Comparison of ENCODE assay signal across 18 cellular contexts in genomic region chr5:55902696-55903095, GRCh38. TPM values are rescaled to one million over a fixed set of nuclear protein-coding genes. Genes with fewer than 3 reads are reported as not detected.
A peak's percentile ranks its signal among the peaks of the same experiment; 100 is the strongest.
DNase-seq lines count a peak whose midpoint lies in the region; ATAC-seq and TF ChIP-seq lines count a peak whose summit lies in the region.
"Had no signal": no experiment of that assay in that cellular context is flagged by ENCODE, and none has a peak within 500 bp of the region (broad histone marks: within the 10 kb centered on the region; RNA-seq: fewer than 3 reads in every experiment).

No MANE protein-coding gene starts in this region.

- no peak for DNase-seq in activated T-cell treated with anti-CD3 and anti-CD28 coated beads, Interleukin-2, amount 50 U/mL, for 72 hours
- DNase-seq in activated T-cell treated with anti-CD3 and anti-CD28 coated beads, Interleukin-2, amount 50 U/mL, for 1 hour, result no peak
- DNase-seq in HT1080 (ENCODE audit: low read depth) (peak; percentile 49), amniotic epithelial cell (ENCODE audit: low read depth) (peak; percentile 20), HEK293T (ENCODE audit: extremely low spot score) (no peak), COR-L47 (lab: John Stamatoyannopoulos, UW) (no peak)
- DNase-seq in stimulated activated effector memory CD8-positive, alpha-beta T cell treated with anti-CD3 and anti-CD28 coated beads, Interleukin-12 subunit alpha, Interleukin-12 subunit beta, amount 100 ng/mL, for 72 hours (ENCODE audit: low spot score in 2 of 2), result no peak
- DNase-seq: cerebellar nuclear complex, EL, GM23248, heart left ventricle, NCI-H1417, NCI-H526, spleen had no signal

- peaks cover 49% of the 10 kb centered on the region for H3K4me1 Mint-ChIP-seq in activated T-cell treated with anti-CD3 and anti-CD28 coated beads, Interleukin-2, amount 50 U/mL, for 72 hours (ENCODE audit: low read depth)
- H3K4me1 Mint-ChIP-seq in stimulated activated effector memory CD8-positive, alpha-beta T cell treated with anti-CD3 and anti-CD28 coated beads, Interleukin-12 subunit alpha, Interleukin-12 subunit beta, amount 100 ng/mL, for 72 hours, result peaks cover 42% of the 10 kb centered on the region

- H3K4me3 Mint-ChIP-seq in activated T-cell treated with anti-CD3 and anti-CD28 coated beads, Interleukin-2, amount 50 U/mL, for 72 hours, result peak overlapping the region; percentile 70 to 73
- H3K4me3 Mint-ChIP-seq in stimulated activated effector memory CD8-positive, alpha-beta T cell treated with anti-CD3 and anti-CD28 coated beads, Interleukin-12 subunit alpha, Interleukin-12 subunit beta, amount 100 ng/mL, for 72 hours, result peak overlapping the region; percentile 43

- no peak for ATAC-seq in activated T-cell treated with anti-CD3 and anti-CD28 coated beads, Interleukin-2, amount 50 U/mL, for 72 hours (replicated peaks in 1 of 2)
- ATAC-seq in stimulated activated effector memory CD8-positive, alpha-beta T cell treated with anti-CD3 and anti-CD28 coated beads, Interleukin-12 subunit alpha, Interleukin-12 subunit beta, amount 100 ng/mL, for 72 hours, result no peak
- no peak for ATAC-seq in HG03378 (IDR thresholded peaks at IDR 0.05; ENCODE audit: unreplicated experiment)
- ATAC-seq: left ventricle myocardium superior had no signal

- CTCF ChIA-PET in HEK293T (lab: Yijun Ruan, JAX), result no interaction called here

- POLR2A ChIA-PET in HEK293T (lab: Yijun Ruan, JAX), result no interaction called here

- no peaks in the 10 kb centered on the region for H3K36me3 Mint-ChIP-seq in activated T-cell treated with anti-CD3 and anti-CD28 coated beads, Interleukin-2, amount 50 U/mL, for 72 hours (ENCODE audit: insufficient read depth in 2 of 2)
- peaks cover 10% of the 10 kb centered on the region for H3K36me3 Mint-ChIP-seq in stimulated activated effector memory CD8-positive, alpha-beta T cell treated with anti-CD3 and anti-CD28 coated beads, Interleukin-12 subunit alpha, Interleukin-12 subunit beta, amount 100 ng/mL, for 72 hours
- H3K36me3 Mint-ChIP-seq: immature natural killer cell had no signal

- no peaks in the 10 kb centered on the region for H3K9me3 Mint-ChIP-seq in activated T-cell treated with anti-CD3 and anti-CD28 coated beads, Interleukin-2, amount 50 U/mL, for 72 hours
- no peaks in the 10 kb centered on the region for H3K9me3 Mint-ChIP-seq in stimulated activated effector memory CD8-positive, alpha-beta T cell treated with anti-CD3 and anti-CD28 coated beads, Interleukin-12 subunit alpha, Interleukin-12 subunit beta, amount 100 ng/mL, for 72 hours
- H3K9me3 Mint-ChIP-seq: immature natural killer cell had no signal

- H3K27me3 Mint-ChIP-seq in activated T-cell treated with anti-CD3 and anti-CD28 coated beads, Interleukin-2, amount 50 U/mL, for 72 hours (ENCODE audit: low read depth), result peaks cover 17% of the 10 kb centered on the region

- H3K27ac Mint-ChIP-seq in activated T-cell treated with anti-CD3 and anti-CD28 coated beads, Interleukin-2, amount 50 U/mL, for 72 hours, result no peak overlapping the region
- H3K27ac Mint-ChIP-seq in stimulated activated effector memory CD8-positive, alpha-beta T cell treated with anti-CD3 and anti-CD28 coated beads, Interleukin-12 subunit alpha, Interleukin-12 subunit beta, amount 100 ng/mL, for 72 hours, result peak overlapping the region; percentile 75
- H3K27ac Mint-ChIP-seq: immature natural killer cell had no signal

TF ChIP-seq in HEK293T, 16 proteins besides CTCF, POLR2A, EP300 and RAD21:
- no peak for TF ChIP-seq HDGF (IDR thresholded peaks at IDR 0.05; ENCODE audit: borderline replicate concordance)
- TF ChIP-seq NFRKB (IDR thresholded peaks at IDR 0.05), result no peak
- no peak for TF ChIP-seq TARDBP (IDR thresholded peaks at IDR 0.05)
- no peak for TF ChIP-seq PKNOX1 (IDR thresholded peaks at IDR 0.05)
- no peak for TF ChIP-seq L3MBTL2 (conservative IDR thresholded peaks at IDR 0.05)
- TF ChIP-seq ARNT (IDR thresholded peaks at IDR 0.05), result no peak
- no peak for TF ChIP-seq ELF4 (IDR thresholded peaks at IDR 0.05)
- no peak for TF ChIP-seq CTBP1 (IDR thresholded peaks at IDR 0.05; ENCODE audit: borderline replicate concordance)
- TF ChIP-seq FOXK2 (IDR thresholded peaks at IDR 0.05), result no peak
- no peak for TF ChIP-seq SP1 (IDR thresholded peaks at IDR 0.05)
- no peak for TF ChIP-seq SUZ12 (IDR thresholded peaks at IDR 0.05)
- no peak for TF ChIP-seq FOXA1 (IDR thresholded peaks at IDR 0.05)
- no peak for TF ChIP-seq FOXM1 (IDR thresholded peaks at IDR 0.05; ENCODE audit: borderline replicate concordance)
- TF ChIP-seq ZNF384 (IDR thresholded peaks at IDR 0.05), result no peak
- no peak for TF ChIP-seq BHLHE40 (IDR thresholded peaks at IDR 0.05; ENCODE audit: borderline replicate concordance)
- no peak for TF ChIP-seq LEF1 (IDR thresholded peaks at IDR 0.05; ENCODE audit: borderline replicate concordance)
TF ChIP-seq in HEK293T: peak in this region for 0.

RNA-seq across cellular contexts. Expression of gene IL31RA, which starts 51.5 kb away (rescaled TPM):
- 1 to 10 TPM in 1 of 2 donors, under 1 TPM in 1; 0.99 to 3.6 TPM for total RNA-seq in activated T-cell treated with anti-CD3 and anti-CD28 coated beads, Interleukin-2, amount 50 U/mL, for 72 hours
- 6.9 and 7.8 TPM in 2 replicates for total RNA-seq in HT1080 (2014; rRNA removed; shearing (Covaris generic))
- 7.3 and 10.2 TPM in 2 replicates for polyA plus RNA-seq in HT1080 (2015; cell fraction: cytosol; rRNA removed)
- 11.8 and 14.1 TPM in 2 replicates for polyA plus RNA-seq in HT1080 (2015; cell fraction: nucleus; rRNA removed)
- total RNA-seq: GM23248, left ventricle myocardium superior, OCI-LY7 had no signal
- polyA plus RNA-seq: immature natural killer cell had no signal

Comparison
In these comparisons a context has a peak if more than half of its experiments do, and no peak if none do; other contexts are left out.
1. DNase-seq: peak in HT1080 (single experiment) and amniotic epithelial cell (single experiment); none in activated T-cell treated with anti-CD3 and anti-CD28 coated beads, Interleukin-2, amount 50 U/mL, for 72 hours (0 of 2), activated T-cell treated with anti-CD3 and anti-CD28 coated beads, Interleukin-2, amount 50 U/mL, for 1 hour (single experiment), stimulated activated effector memory CD8-positive, alpha-beta T cell treated with anti-CD3 and anti-CD28 coated beads, Interleukin-12 subunit alpha, Interleukin-12 subunit beta, amount 100 ng/mL, for 72 hours (0 of 2), HEK293T (single experiment) and COR-L47 (single experiment).